31 cellular contexts compared by ENCODE assay signal in the genomic region with DNA sequence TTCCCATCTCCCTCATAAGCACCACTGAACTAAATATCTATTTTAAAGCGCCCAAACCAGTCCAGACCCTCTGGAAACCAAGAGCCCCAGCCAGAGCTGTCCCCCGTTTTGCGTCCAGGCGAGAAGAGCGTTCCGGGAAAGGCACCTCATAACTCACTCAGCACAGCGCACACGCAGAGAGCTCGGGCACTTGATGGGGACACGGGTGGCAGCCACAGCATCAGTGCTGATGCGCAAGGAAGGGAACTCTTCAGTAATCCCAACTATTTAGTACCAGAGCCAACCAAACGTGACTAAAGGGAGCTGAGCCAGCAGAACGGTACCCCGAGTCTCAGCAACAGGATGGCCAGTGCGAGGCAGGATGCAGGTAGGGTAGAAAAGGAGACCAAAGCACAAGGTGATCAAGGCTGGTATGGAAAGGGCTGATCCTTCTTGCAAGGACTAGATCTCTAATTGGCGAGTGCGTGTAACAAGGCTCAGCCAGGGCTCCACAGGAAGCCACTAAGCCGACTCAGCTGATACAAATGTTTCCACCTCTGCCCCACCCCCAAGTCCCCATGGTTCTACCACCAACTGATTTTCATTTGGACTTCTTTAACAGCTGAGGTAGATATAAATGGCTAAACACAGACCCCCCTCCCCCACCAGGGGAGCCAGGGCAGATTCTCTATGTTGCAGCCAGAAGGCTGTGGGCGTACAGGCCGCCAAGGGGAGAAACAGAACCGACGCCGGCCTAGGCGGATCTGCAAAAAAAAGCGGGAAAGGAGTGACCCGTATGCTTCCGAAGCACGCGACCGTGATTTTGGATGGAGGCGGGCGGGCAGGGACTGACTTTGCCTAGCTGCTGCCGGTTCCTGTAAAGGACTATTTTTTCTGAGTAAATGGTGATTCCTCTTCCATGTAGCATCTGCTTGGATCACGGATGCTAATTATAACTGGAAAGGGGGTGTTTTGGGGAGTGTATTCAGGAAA.
"Had no signal": no experiment of that assay in that cellular context is flagged by ENCODE, and none has a peak within 500 bp of the region (broad histone marks: within the 10 kb centered on the region; RNA-seq: fewer than 3 reads in every experiment).

No MANE protein-coding gene starts in this region.

- FAIRE-seq: pancreas, small intestine had no signal

- H3K9me3 Mint-ChIP-seq: activated CD4-positive, alpha-beta T cell treated with anti-CD3 and anti-CD28 coated beads, Interleukin-2, amount 10 ng/mL, durations not matched to agents 24 days and 14 days; activated T-cell treated with anti-CD3 and anti-CD28 coated beads, Interleukin-2, amount 50 U/mL, for 24 hours; stimulated activated memory B cell treated with anti-CD40 and anti-IgM and Interleukin-4, amounts not matched to agents 10 μg/mL and 1 μg/mL and 100 μg/mL, for 72 hours had no signal

- H3K36me3 ChIP-seq: ascending aorta, esophagus squamous epithelium, heart right ventricle, left ventricle myocardium inferior, pancreas, prostate gland, sigmoid colon, thoracic aorta, uterus had no signal

- DNase-seq: activated CD4-positive, alpha-beta memory T cell treated with anti-CD3 and anti-CD28 coated beads for 36 hours; activated CD4-positive, alpha-beta T cell treated with anti-CD3 and anti-CD28 coated beads, Interleukin-2, amount 10 ng/mL, durations not matched to agents 24 days and 14 days; activated CD4-positive, CD25-positive, alpha-beta regulatory T cell treated with anti-CD3 and anti-CD28 coated beads, Interleukin-2, amount 50 U/mL, for 72 hours; activated CD8-positive, alpha-beta memory T cell treated with anti-CD3 and anti-CD28 coated beads, Interleukin-2, amount 50 U/mL, for 48 hours; activated gamma-delta T cell; activated naive CD4-positive, alpha-beta T cell treated with anti-CD3 and anti-CD28 coated beads, Interleukin-2, amount 10 ng/mL, durations not matched to agents 7 days and 5 days; activated naive CD8-positive, alpha-beta T cell treated with anti-CD3 and anti-CD28 coated beads, Interleukin-2, amount 10 ng/mL, durations not matched to agents 7 days and 5 days; activated T-cell treated with anti-CD3 and anti-CD28 coated beads, Interleukin-2, amount 50 U/mL, for 24 hours; central memory CD4-positive, alpha-beta T cell; esophagus squamous epithelium; foreskin melanocyte; heart right ventricle; left ventricle myocardium inferior; naive B cell; nephron progenitor cell; retina; sigmoid colon; small intestine; stimulated activated CD4-positive, alpha-beta T cell treated with anti-CD3 and anti-CD28 coated beads, Interleukin-1b, Interleukin-23, amount 100 ng/mL, for 48 hours; stimulated activated CD4-positive, alpha-beta T cell treated with anti-CD3 and anti-CD28 coated beads, Interleukin-4, amount 100 ng/mL, for 4 hours; stimulated activated CD8-positive, alpha-beta memory T cell treated with anti-CD3 and anti-CD28 coated beads, Interleukin-4, amount 100 ng/mL, for 48 hours; T-helper 2 cell; trophoblast cell; uterus had no signal

- H3K27me3 ChIP-seq: ascending aorta, esophagus squamous epithelium, heart right ventricle, pancreas, sigmoid colon, uterus had no signal

- H3K4me3 Mint-ChIP-seq: activated CD4-positive, alpha-beta memory T cell treated with anti-CD3 and anti-CD28 coated beads for 36 hours; activated CD4-positive, alpha-beta T cell treated with anti-CD3 and anti-CD28 coated beads, Interleukin-2, amount 10 ng/mL, durations not matched to agents 24 days and 14 days; activated naive CD4-positive, alpha-beta T cell treated with anti-CD3 and anti-CD28 coated beads, Interleukin-2, amount 10 ng/mL, durations not matched to agents 7 days and 5 days; activated naive CD8-positive, alpha-beta T cell treated with anti-CD3 and anti-CD28 coated beads, Interleukin-2, amount 10 ng/mL, durations not matched to agents 7 days and 5 days; activated T-cell treated with anti-CD3 and anti-CD28 coated beads, Interleukin-2, amount 50 U/mL, for 24 hours; brain; dendritic cell treated with granulocyte-macrophage colony-stimulating factor and Interleukin-4, amounts not matched to agents 40 ng/mL and 50 ng/mL, for 4 days; nephron progenitor cell; stimulated activated memory B cell treated with anti-CD40 and anti-IgM and Interleukin-4, amounts not matched to agents 10 μg/mL and 1 μg/mL and 100 μg/mL, for 72 hours had no signal

- H3K4me1 Mint-ChIP-seq: activated CD4-positive, alpha-beta T cell treated with anti-CD3 and anti-CD28 coated beads, Interleukin-2, amount 10 ng/mL, durations not matched to agents 24 days and 14 days; activated naive CD4-positive, alpha-beta T cell treated with anti-CD3 and anti-CD28 coated beads, Interleukin-2, amount 10 ng/mL, durations not matched to agents 7 days and 5 days; activated naive CD8-positive, alpha-beta T cell treated with anti-CD3 and anti-CD28 coated beads, Interleukin-2, amount 10 ng/mL, durations not matched to agents 7 days and 5 days; brain; naive B cell; nephron progenitor cell; stimulated activated memory B cell treated with anti-CD40 and anti-IgM and Interleukin-4, amounts not matched to agents 10 μg/mL and 1 μg/mL and 100 μg/mL, for 72 hours had no signal

- ATAC-seq: pancreas; stimulated activated memory B cell treated with anti-CD40 and anti-IgM and Interleukin-4, amounts not matched to agents 10 μg/mL and 1 μg/mL and 100 μg/mL, for 72 hours had no signal

- H3K4me3 ChIP-seq: ascending aorta, esophagus squamous epithelium, heart right ventricle, left ventricle myocardium inferior, pancreas, prostate gland, sigmoid colon, thoracic aorta, uterus had no signal

- H3K27me3 Mint-ChIP-seq: activated CD4-positive, alpha-beta T cell treated with anti-CD3 and anti-CD28 coated beads, Interleukin-2, amount 10 ng/mL, durations not matched to agents 24 days and 14 days; activated T-cell treated with anti-CD3 and anti-CD28 coated beads, Interleukin-2, amount 50 U/mL, for 24 hours; brain; stimulated activated memory B cell treated with anti-CD40 and anti-IgM and Interleukin-4, amounts not matched to agents 10 μg/mL and 1 μg/mL and 100 μg/mL, for 72 hours had no signal

- H3K27ac Mint-ChIP-seq: activated CD4-positive, alpha-beta memory T cell treated with anti-CD3 and anti-CD28 coated beads for 36 hours; activated CD4-positive, alpha-beta T cell treated with anti-CD3 and anti-CD28 coated beads, Interleukin-2, amount 10 ng/mL, durations not matched to agents 24 days and 14 days; activated naive CD4-positive, alpha-beta T cell treated with anti-CD3 and anti-CD28 coated beads, Interleukin-2, amount 10 ng/mL, durations not matched to agents 7 days and 5 days; activated naive CD8-positive, alpha-beta T cell treated with anti-CD3 and anti-CD28 coated beads, Interleukin-2, amount 10 ng/mL, durations not matched to agents 7 days and 5 days; activated T-cell treated with anti-CD3 and anti-CD28 coated beads, Interleukin-2, amount 50 U/mL, for 24 hours; brain; dendritic cell treated with granulocyte-macrophage colony-stimulating factor and Interleukin-4, amounts not matched to agents 40 ng/mL and 50 ng/mL, for 4 days; naive B cell; nephron progenitor cell; stimulated activated memory B cell treated with anti-CD40 and anti-IgM and Interleukin-4, amounts not matched to agents 10 μg/mL and 1 μg/mL and 100 μg/mL, for 72 hours had no signal

- H3K36me3 Mint-ChIP-seq: activated CD4-positive, alpha-beta memory T cell treated with anti-CD3 and anti-CD28 coated beads for 36 hours; activated naive CD4-positive, alpha-beta T cell treated with anti-CD3 and anti-CD28 coated beads, Interleukin-2, amount 10 ng/mL, durations not matched to agents 7 days and 5 days; activated naive CD8-positive, alpha-beta T cell treated with anti-CD3 and anti-CD28 coated beads, Interleukin-2, amount 10 ng/mL, durations not matched to agents 7 days and 5 days; brain; naive B cell; stimulated activated memory B cell treated with anti-CD40 and anti-IgM and Interleukin-4, amounts not matched to agents 10 μg/mL and 1 μg/mL and 100 μg/mL, for 72 hours had no signal
